8 cellular contexts compared by ENCODE assay signal in the genomic region with DNA sequence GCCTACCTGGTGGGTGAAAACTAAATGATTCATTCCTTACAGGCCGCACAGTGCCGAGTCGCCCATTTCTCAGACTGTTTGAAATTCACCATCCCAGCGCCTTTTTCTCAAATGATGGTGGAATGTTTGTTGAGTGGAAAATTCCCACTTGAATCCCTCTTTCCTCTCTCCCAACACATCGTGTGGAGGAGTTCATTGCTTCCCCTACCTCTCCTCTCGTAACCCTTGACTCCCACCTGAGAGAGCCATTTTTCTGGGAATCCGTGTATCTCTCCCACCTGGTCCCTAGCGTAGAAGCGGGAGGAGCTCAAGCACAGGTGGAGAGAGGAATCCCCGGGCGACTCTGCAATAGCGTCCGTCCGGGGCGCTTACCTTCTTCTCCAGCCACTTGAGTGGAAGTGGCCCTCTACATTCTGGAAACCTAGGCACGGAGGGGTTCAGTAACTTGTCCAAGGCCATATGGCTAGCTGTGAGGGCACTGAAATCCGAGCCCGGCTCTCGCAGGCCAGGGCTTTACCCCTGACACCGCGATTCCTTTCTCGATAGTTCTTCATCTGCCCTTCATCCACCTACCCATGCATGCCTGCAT. TPM values are rescaled to one million over a fixed set of nuclear protein-coding genes. Genes with fewer than 3 reads are reported as not detected.
DNase-seq lines count a peak whose midpoint lies in the region; ATAC-seq, FAIRE-seq and TF ChIP-seq lines count a peak whose summit lies in the region.
"Had no signal": no experiment of that assay in that cellular context is flagged by ENCODE, and none has a peak within 500 bp of the region (broad histone marks: within the 10 kb centered on the region; RNA-seq: fewer than 3 reads in every experiment).

No MANE protein-coding gene starts in this region.

- ATAC-seq in HG02798 (IDR thresholded peaks at IDR 0.05; ENCODE audit: poor library complexity, unreplicated experiment): no peak

- no peak for TF ChIP-seq CTCF in astrocyte (IDR thresholded peaks at IDR 0.05; ENCODE audit: insufficient read depth, low read depth, low read length)

- H3K27ac Mint-ChIP-seq in astrocyte (ENCODE audit: unreplicated experiment): peak overlapping the region; percentile 87

- peak overlapping the region; percentile 98 for H3K4me2 ChIP-seq in astrocyte (ENCODE audit: low read length)

- H3K9ac ChIP-seq in astrocyte (ENCODE audit: low read length): peak overlapping the region; percentile 99
- peak overlapping the region; percentile 81 to 97 (median 91) for H3K9ac ChIP-seq in subcutaneous abdominal adipose tissue (ENCODE audit: low read length in 5 of 5)

- H3K4me3 ChIP-seq in astrocyte (ENCODE audit: insufficient read depth, low read depth, low read length) (peak overlapping the region; percentile 95), subcutaneous abdominal adipose tissue (ENCODE audit: low read depth in 1 of 5, low read length in 5 of 5) (peak overlapping the region; percentile 74 to 96 (median 88))

- no peaks in the 10 kb centered on the region for H3K27me3 Mint-ChIP-seq in astrocyte (ENCODE audit: low read depth, unreplicated experiment)

- peak overlapping the region; percentile 72 for H2AFZ ChIP-seq in astrocyte (ENCODE audit: low read depth, low read length)

- H4K20me1 ChIP-seq in astrocyte (ENCODE audit: insufficient read depth, low read length): peaks cover 22% of the 10 kb centered on the region

- H3K4me1 ChIP-seq in astrocyte (ENCODE audit: insufficient read depth, low read length): peaks cover 8% of the 10 kb centered on the region
- peaks cover 4 to 26% (median 18%) of the 10 kb centered on the region in 5 donors for H3K4me1 ChIP-seq in subcutaneous abdominal adipose tissue (ENCODE audit: control insufficient read depth in 5 of 5, insufficient read depth in 5 of 5, low read length in 5 of 5)

- peaks cover 4% of the 10 kb centered on the region for H3K36me3 Mint-ChIP-seq in astrocyte (ENCODE audit: low read depth, unreplicated experiment)

- H3K27ac ChIP-seq in astrocyte (ENCODE audit: low read depth, low read length) (peak overlapping the region; percentile 98), subcutaneous abdominal adipose tissue (ENCODE audit: low read depth, low read length) (peak overlapping the region; percentile 94)

- H3K27me3 ChIP-seq in astrocyte (ENCODE audit: insufficient read depth, low read length) (no peaks in the 10 kb centered on the region), subcutaneous abdominal adipose tissue (ENCODE audit: control insufficient read depth in 5 of 5, insufficient read depth in 4 of 5, low read length in 5 of 5) (no peaks in the 10 kb centered on the region)

- peaks cover 2% of the 10 kb centered on the region for H3K9me3 Mint-ChIP-seq in astrocyte (ENCODE audit: unreplicated experiment)

- H3K9me3 ChIP-seq in astrocyte (ENCODE audit: insufficient read depth, low read depth, low read length): no peaks in the 10 kb centered on the region
- peaks cover 0 to 7% (median 3%) of the 10 kb centered on the region in 5 donors for H3K9me3 ChIP-seq in subcutaneous abdominal adipose tissue (ENCODE audit: control insufficient read depth in 5 of 5, low read length in 5 of 5)

- FAIRE-seq in astrocyte (lab: Jason Lieb, UNC): no peak

- no peaks in the 10 kb centered on the region for H3K36me3 ChIP-seq in astrocyte (ENCODE audit: insufficient read depth, low read length)
- H3K36me3 ChIP-seq in subcutaneous abdominal adipose tissue (ENCODE audit: control insufficient read depth in 5 of 5, insufficient read depth in 5 of 5, low read length in 5 of 5): peaks cover 0 to 11% (median 3%) of the 10 kb centered on the region in 5 donors

- DNase-seq in HT1080 (ENCODE audit: low read depth): peak; percentile 32
- no peak for DNase-seq in astrocyte (ENCODE audit: low read depth)
- DNase-seq in kidney tubule cell (ENCODE audit: low spot score): peak; percentile 37
- DNase-seq in COLO668 (lab: John Stamatoyannopoulos, UW; ENCODE audit: unreplicated experiment): no peak
- no peak for DNase-seq in superior temporal gyrus (ENCODE audit: extremely low spot score)
- DNase-seq: activated gamma-delta T cell had no signal

- H3K79me2 ChIP-seq in astrocyte (ENCODE audit: insufficient read depth, low read length): peaks cover 91% of the 10 kb centered on the region

- H3K4me1 Mint-ChIP-seq in astrocyte (ENCODE audit: low read depth, unreplicated experiment): peaks cover 17% of the 10 kb centered on the region

- peak overlapping the region; percentile 98 for H3K4me3 Mint-ChIP-seq in astrocyte (ENCODE audit: unreplicated experiment)

RNA-seq across cellular contexts. Expression of gene OSMR, which starts 0.7 kb away (rescaled TPM):
- 21.9 and 31.2 TPM in 2 replicates for total RNA-seq in HT1080 (2014; rRNA removed; shearing (Covaris generic))
- polyA plus RNA-seq in HT1080 (2015; cell fraction: cytosol; rRNA removed): 60.8 and 77.0 TPM in 2 replicates
- 205 and 206 TPM in 2 replicates for polyA plus RNA-seq in HT1080 (2015; cell fraction: nucleus; rRNA removed)
- total RNA-seq in astrocyte: 38.6 and 39.2 TPM in 2 replicates

Comparison
In these comparisons a context has a peak if more than half of its experiments do, and no peak if none do; other contexts are left out.
1. DNase-seq: peak in HT1080 (single experiment) and kidney tubule cell (single experiment); none in astrocyte (single experiment), COLO668 (single experiment) and superior temporal gyrus (single experiment).